ENCODE assay signal across 1 cellular context in the genomic region with DNA sequence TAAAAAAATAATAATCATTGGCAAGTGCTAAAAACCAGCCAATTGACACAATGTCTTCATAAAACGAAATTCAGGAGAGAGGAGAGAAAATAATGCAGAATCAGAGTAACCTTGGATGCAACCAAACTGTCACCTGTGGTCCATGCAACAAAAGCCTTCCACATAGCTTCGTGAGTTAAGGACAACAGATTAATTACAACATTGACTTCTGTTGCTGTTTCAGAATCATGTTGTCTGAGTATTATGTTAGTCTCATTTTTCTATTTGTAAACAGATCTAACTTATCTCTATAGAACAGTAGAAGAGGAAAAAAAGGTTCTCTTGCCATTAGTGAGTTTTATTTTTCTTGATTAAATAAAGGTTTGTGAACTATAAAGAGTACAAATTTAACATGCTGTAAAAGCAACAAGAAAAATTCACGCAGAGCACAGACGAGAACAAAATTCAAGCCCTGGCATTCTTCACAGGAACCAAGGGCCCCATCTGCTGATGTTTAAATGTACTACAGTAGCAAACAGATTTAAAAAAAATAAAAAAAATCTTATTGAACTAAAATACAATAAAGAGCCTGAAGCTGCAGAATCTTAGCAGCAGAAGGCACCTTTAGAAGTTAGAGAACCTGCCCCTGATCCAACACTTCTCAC.
TF ChIP-seq lines count a peak whose summit lies in the region.

No MANE protein-coding gene starts in this region.

TF ChIP-seq in HCT116, 20 proteins besides CTCF, POLR2A, EP300 and RAD21 (continued from another document):
- TF ChIP-seq ZBTB33 (IDR thresholded peaks at IDR 0.05; ENCODE audit: extremely low read depth, insufficient replicate concordance, low read length) (no peak), ZNF274 (IDR thresholded peaks at IDR 0.05; ENCODE audit: low read depth, low read length) (no peak)
